Comparison of ENCODE assay signal across 1 cellular context in genomic region chr7:158789842-158790241, GRCh38.
TF ChIP-seq lines count a peak whose summit lies in the region.

No MANE protein-coding gene starts in this region.

TF ChIP-seq in K562, 482 proteins besides CTCF, POLR2A, EP300 and RAD21 (continued from another document):
- no peak for TF ChIP-seq ESRRB (CRISPR knock-in tag; IDR thresholded peaks at IDR 0.05; ENCODE audit: borderline replicate concordance)
